Comparison of ENCODE assay signal across 6 cellular contexts in genomic region chr1:62188111-62188510, GRCh38. TPM values are rescaled to one million over a fixed set of nuclear protein-coding genes. Genes with fewer than 3 reads are reported as not detected.
"Had no signal": no experiment of that assay in that cellular context is flagged by ENCODE, and none has a peak within 500 bp of the region (broad histone marks: within the 10 kb centered on the region; RNA-seq: fewer than 3 reads in every experiment).

No MANE protein-coding gene starts in this region.

- H3K4me2 ChIP-seq: GM23338 had no signal

- H3K4me3 Mint-ChIP-seq: GM23338, H9 had no signal

- H2AFZ ChIP-seq: GM23338 had no signal

- H3K9me3 Mint-ChIP-seq: GM23338, H9 had no signal

- ATAC-seq: GM23338, K562 had no signal

- DNase-seq: HCEC 1CT, IMR-90 had no signal

- H3K4me3 ChIP-seq: GM23338, K562 had no signal

- H3K27ac Mint-ChIP-seq: GM23338 had no signal

RNA-seq across cellular contexts. Expression of gene L1TD1, which starts 6.5 kb away (rescaled TPM):
- total RNA-seq: HT-29, IMR-90 had no signal
- polyA plus RNA-seq: IMR-90, K562 had no signal
